Comparison of ENCODE assay signal across 1 cellular context in genomic region chr16:81212830-81213465, GRCh38.
TF ChIP-seq lines count a peak whose summit lies in the region.

No MANE protein-coding gene starts in this region.

TF ChIP-seq in GM23338, 12 proteins besides CTCF, POLR2A, EP300 and RAD21 (continued from another document):
- TF ChIP-seq ZNF462 (CRISPR knock-in tag; IDR thresholded peaks at IDR 0.05) (no peak), CREB1 (CRISPR knock-in tag; IDR thresholded peaks at IDR 0.05; ENCODE audit: low read depth) (no peak), STAT1 (IDR thresholded peaks at IDR 0.05; ENCODE audit: unreplicated experiment) (no peak), REST (IDR thresholded peaks at IDR 0.05; ENCODE audit: unreplicated experiment) (no peak), EZH2 (IDR thresholded peaks at IDR 0.05; ENCODE audit: low read depth, unreplicated experiment) (no peak), NANOG (IDR thresholded peaks at IDR 0.05; ENCODE audit: borderline replicate concordance) (no peak), ZNF114 (CRISPR knock-in tag; IDR thresholded peaks at IDR 0.05) (no peak), ETS1 (IDR thresholded peaks at IDR 0.05) (no peak), ZNF331 (CRISPR knock-in tag; IDR thresholded peaks at IDR 0.05; ENCODE audit: low read depth) (no peak)
TF ChIP-seq in GM23338: peak in this region for 0.
